In the genomic region with DNA sequence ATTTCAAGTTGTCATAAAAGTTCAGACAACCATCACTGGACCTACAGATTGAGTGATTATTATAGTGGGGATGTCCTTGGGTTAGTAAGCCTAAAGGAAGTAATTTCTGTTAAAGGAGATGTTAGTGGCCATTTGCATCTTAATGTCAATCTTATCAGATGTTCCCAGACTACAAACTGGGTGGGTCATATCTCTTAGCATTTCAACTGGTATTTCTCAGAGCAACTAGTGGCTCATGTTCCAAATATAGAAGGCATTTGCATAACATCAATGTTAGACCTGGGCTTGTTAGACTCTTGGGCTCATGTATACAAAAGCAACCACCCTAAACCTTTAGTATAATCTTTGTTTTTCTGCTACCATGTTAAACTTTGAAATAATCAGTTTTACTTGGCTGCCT, we compare ENCODE assay signal across 26 cellular contexts. TPM values are rescaled to one million over a fixed set of nuclear protein-coding genes. Genes with fewer than 3 reads are reported as not detected.
A peak's percentile ranks its signal among the peaks of the same experiment; 100 is the strongest.
DNase-seq lines count a peak whose midpoint lies in the region; ATAC-seq, FAIRE-seq and TF ChIP-seq lines count a peak whose summit lies in the region.
"Had no signal": no experiment of that assay in that cellular context is flagged by ENCODE, and none has a peak within 500 bp of the region (broad histone marks: within the 10 kb centered on the region; RNA-seq: fewer than 3 reads in every experiment).

No MANE protein-coding gene starts in this region.

- H3K9ac ChIP-seq in astrocyte (ENCODE audit: low read length): no peak overlapping the region

- no peaks in the 10 kb centered on the region for H3K27me3 Mint-ChIP-seq in astrocyte (ENCODE audit: low read depth, unreplicated experiment)
- H3K27me3 Mint-ChIP-seq in CD8-positive, alpha-beta T cell (ENCODE audit: low read depth): no peaks in the 10 kb centered on the region
- no peaks in the 10 kb centered on the region for H3K27me3 Mint-ChIP-seq in activated CD4-positive, alpha-beta T cell treated with anti-CD3 and anti-CD28 coated beads, Interleukin-2, amount 10 ng/mL, durations not matched to agents 7 days and 5 days
- H3K27me3 Mint-ChIP-seq: activated CD8-positive, alpha-beta T cell treated with anti-CD3 and anti-CD28 coated beads for 36 hours; activated naive CD4-positive, alpha-beta T cell treated with anti-CD3 and anti-CD28 coated beads, Interleukin-2, amount 50 U/mL, for 24 hours; activated T-cell treated with anti-CD3 and anti-CD28 coated beads, Interleukin-2, amount 50 U/mL, for 24 hours; CD4-positive, alpha-beta T cell; effector memory CD8-positive, alpha-beta T cell; naive thymus-derived CD8-positive, alpha-beta T cell had no signal

- no peaks in the 10 kb centered on the region for H3K9me3 Mint-ChIP-seq in astrocyte (ENCODE audit: unreplicated experiment)
- H3K9me3 Mint-ChIP-seq in CD8-positive, alpha-beta T cell: no peaks in the 10 kb centered on the region
- no peaks in the 10 kb centered on the region for H3K9me3 Mint-ChIP-seq in activated CD4-positive, alpha-beta T cell treated with anti-CD3 and anti-CD28 coated beads, Interleukin-2, amount 10 ng/mL, durations not matched to agents 7 days and 5 days
- H3K9me3 Mint-ChIP-seq: activated CD8-positive, alpha-beta T cell treated with anti-CD3 and anti-CD28 coated beads for 36 hours; activated naive CD4-positive, alpha-beta T cell treated with anti-CD3 and anti-CD28 coated beads, Interleukin-2, amount 50 U/mL, for 24 hours; activated T-cell treated with anti-CD3 and anti-CD28 coated beads, Interleukin-2, amount 50 U/mL, for 24 hours; CD4-positive, alpha-beta T cell; effector memory CD8-positive, alpha-beta T cell; naive thymus-derived CD8-positive, alpha-beta T cell had no signal

- ATAC-seq in GM18502 (IDR thresholded peaks at IDR 0.05; ENCODE audit: poor library complexity, unreplicated experiment) (peak; percentile 83), GM21526 (IDR thresholded peaks at IDR 0.05; ENCODE audit: low FRiP score, unreplicated experiment) (peak; percentile 67), HG03442 (IDR thresholded peaks at IDR 0.05; ENCODE audit: unreplicated experiment) (peak; percentile 71)
- ATAC-seq in CD8-positive, alpha-beta T cell: no peak
- ATAC-seq: activated CD8-positive, alpha-beta T cell treated with anti-CD3 and anti-CD28 coated beads for 36 hours; effector memory CD8-positive, alpha-beta T cell; naive thymus-derived CD8-positive, alpha-beta T cell had no signal

- H2AFZ ChIP-seq in astrocyte (ENCODE audit: low read depth, low read length): no peak overlapping the region

- H3K9me3 ChIP-seq in astrocyte (ENCODE audit: insufficient read depth, low read depth, low read length): no peaks in the 10 kb centered on the region
- H3K9me3 ChIP-seq in CD8-positive, alpha-beta T cell (ENCODE audit: low read length): no peaks in the 10 kb centered on the region
- H3K9me3 ChIP-seq: uterus had no signal

- peak; percentile 17 for FAIRE-seq in astrocyte (lab: Jason Lieb, UNC)
- FAIRE-seq: H54 had no signal

- no peak overlapping the region for H3K27ac ChIP-seq in astrocyte (ENCODE audit: low read depth, low read length)
- H3K27ac ChIP-seq in CD8-positive, alpha-beta T cell (ENCODE audit: low read depth, low read length): no peak overlapping the region
- H3K27ac ChIP-seq: uterus had no signal

- no peak for TF ChIP-seq CTCF in astrocyte (IDR thresholded peaks at IDR 0.05; ENCODE audit: insufficient read depth, low read depth, low read length)
- TF ChIP-seq CTCF in CD8-positive, alpha-beta T cell (IDR thresholded peaks at IDR 0.05): no peak

- H3K4me1 Mint-ChIP-seq in astrocyte (ENCODE audit: low read depth, unreplicated experiment): peaks cover 2% of the 10 kb centered on the region
- H3K4me1 Mint-ChIP-seq in CD8-positive, alpha-beta T cell (ENCODE audit: low read depth): no peaks in the 10 kb centered on the region
- H3K4me1 Mint-ChIP-seq in activated CD4-positive, alpha-beta T cell treated with anti-CD3 and anti-CD28 coated beads, Interleukin-2, amount 10 ng/mL, durations not matched to agents 7 days and 5 days: peaks cover 9% of the 10 kb centered on the region
- H3K4me1 Mint-ChIP-seq: activated naive CD4-positive, alpha-beta T cell treated with anti-CD3 and anti-CD28 coated beads, Interleukin-2, amount 50 U/mL, for 24 hours had no signal

- DNase-seq in astrocyte (ENCODE audit: low read depth) (no peak), NCI-H446 treated with DMSO at 0.1 percent for 48 hours (lab: John Stamatoyannopoulos, UW) (no peak)
- no peak for DNase-seq in activated effector memory CD4-positive, alpha-beta T cell treated with Interleukin-2 at 50 U/mL for 16 hours
- no peak for DNase-seq in CD8-positive, alpha-beta T cell
- no peak for DNase-seq in activated CD4-positive, alpha-beta T cell treated with anti-CD3 and anti-CD28 coated beads, Interleukin-2, amount 10 ng/mL, durations not matched to agents 7 days and 5 days
- DNase-seq: activated CD8-positive, alpha-beta T cell treated with anti-CD3 and anti-CD28 coated beads for 36 hours; activated T-cell treated with anti-CD3 and anti-CD28 coated beads, Interleukin-2, amount 50 U/mL, for 24 hours; CD4-positive, alpha-beta T cell; effector memory CD8-positive, alpha-beta T cell; mammary epithelial cell; naive thymus-derived CD8-positive, alpha-beta T cell; NCI-H1694; NCI-H510A; posterior cingulate gyrus; SHP77; small intestine; stimulated activated CD4-positive, alpha-beta T cell treated with anti-CD3 and anti-CD28 coated beads, Interleukin-4, amount 100 ng/mL, for 24 hours; substantia nigra; T-helper 1 cell; uterus had no signal

- H3K36me3 Mint-ChIP-seq in astrocyte (ENCODE audit: low read depth, unreplicated experiment): peaks cover 7% of the 10 kb centered on the region
- peaks cover 90% of the 10 kb centered on the region for H3K36me3 Mint-ChIP-seq in CD8-positive, alpha-beta T cell
- H3K36me3 Mint-ChIP-seq in activated CD4-positive, alpha-beta T cell treated with anti-CD3 and anti-CD28 coated beads, Interleukin-2, amount 10 ng/mL, durations not matched to agents 7 days and 5 days (ENCODE audit: low read depth): peaks cover 63% of the 10 kb centered on the region

- H3K4me2 ChIP-seq in astrocyte (ENCODE audit: low read length): no peak overlapping the region

- intact Hi-C loops in CD8-positive, alpha-beta T cell (cut with DNase I, micrococcal nuclease): no loop called here

- H3K4me3 Mint-ChIP-seq in astrocyte (ENCODE audit: unreplicated experiment): no peak overlapping the region
- H3K4me3 Mint-ChIP-seq in CD8-positive, alpha-beta T cell: no peak overlapping the region
- no peak overlapping the region for H3K4me3 Mint-ChIP-seq in activated CD4-positive, alpha-beta T cell treated with anti-CD3 and anti-CD28 coated beads, Interleukin-2, amount 10 ng/mL, durations not matched to agents 7 days and 5 days
- H3K4me3 Mint-ChIP-seq: activated CD8-positive, alpha-beta T cell treated with anti-CD3 and anti-CD28 coated beads for 36 hours; activated naive CD4-positive, alpha-beta T cell treated with anti-CD3 and anti-CD28 coated beads, Interleukin-2, amount 50 U/mL, for 24 hours; activated T-cell treated with anti-CD3 and anti-CD28 coated beads, Interleukin-2, amount 50 U/mL, for 24 hours; CD4-positive, alpha-beta T cell; effector memory CD8-positive, alpha-beta T cell; naive thymus-derived CD8-positive, alpha-beta T cell had no signal

- peaks cover 56% of the 10 kb centered on the region for H3K36me3 ChIP-seq in astrocyte (ENCODE audit: insufficient read depth, low read length)
- peaks cover 45% of the 10 kb centered on the region for H3K36me3 ChIP-seq in CD8-positive, alpha-beta T cell (ENCODE audit: insufficient read depth, low read length)
- H3K36me3 ChIP-seq: uterus had no signal

- H3K27me3 ChIP-seq in astrocyte (ENCODE audit: insufficient read depth, low read length): no peaks in the 10 kb centered on the region
- H3K27me3 ChIP-seq in CD8-positive, alpha-beta T cell (ENCODE audit: insufficient read depth, low read length): no peaks in the 10 kb centered on the region
- H3K27me3 ChIP-seq: uterus had no signal

- CTCF ChIA-PET in CD8-positive, alpha-beta T cell (lab: Charles Lee): no interaction called here
- CTCF ChIA-PET in activated CD4-positive, alpha-beta T cell treated with anti-CD3 and anti-CD28 coated beads, Interleukin-2, amount 10 ng/mL, durations not matched to agents 7 days and 5 days (lab: Charles Lee): no interaction called here

- POLR2A ChIA-PET in CD8-positive, alpha-beta T cell (lab: Charles Lee): no interaction called here
- POLR2A ChIA-PET in activated CD4-positive, alpha-beta T cell treated with anti-CD3 and anti-CD28 coated beads, Interleukin-2, amount 10 ng/mL, durations not matched to agents 7 days and 5 days (lab: Charles Lee): no interaction called here

- no peaks in the 10 kb centered on the region for H3K4me1 ChIP-seq in astrocyte (ENCODE audit: insufficient read depth, low read length)
- H3K4me1 ChIP-seq in CD8-positive, alpha-beta T cell (ENCODE audit: insufficient read depth, low read length): no peaks in the 10 kb centered on the region
- H3K4me1 ChIP-seq: uterus had no signal

- H3K27ac Mint-ChIP-seq in astrocyte (ENCODE audit: unreplicated experiment): no peak overlapping the region
- no peak overlapping the region for H3K27ac Mint-ChIP-seq in CD8-positive, alpha-beta T cell
- H3K27ac Mint-ChIP-seq in activated CD4-positive, alpha-beta T cell treated with anti-CD3 and anti-CD28 coated beads, Interleukin-2, amount 10 ng/mL, durations not matched to agents 7 days and 5 days: no peak overlapping the region
- H3K27ac Mint-ChIP-seq: activated CD8-positive, alpha-beta T cell treated with anti-CD3 and anti-CD28 coated beads for 36 hours; activated naive CD4-positive, alpha-beta T cell treated with anti-CD3 and anti-CD28 coated beads, Interleukin-2, amount 50 U/mL, for 24 hours; activated T-cell treated with anti-CD3 and anti-CD28 coated beads, Interleukin-2, amount 50 U/mL, for 24 hours; CD4-positive, alpha-beta T cell; effector memory CD8-positive, alpha-beta T cell; naive thymus-derived CD8-positive, alpha-beta T cell had no signal

- no peaks in the 10 kb centered on the region for H3K79me2 ChIP-seq in astrocyte (ENCODE audit: insufficient read depth, low read length)

- H4K20me1 ChIP-seq in astrocyte (ENCODE audit: insufficient read depth, low read length): peaks cover 3% of the 10 kb centered on the region

- H3K4me3 ChIP-seq in astrocyte (ENCODE audit: insufficient read depth, low read depth, low read length): no peak overlapping the region
- no peak overlapping the region for H3K4me3 ChIP-seq in CD8-positive, alpha-beta T cell (ENCODE audit: low read depth, low read length)
- H3K4me3 ChIP-seq: uterus had no signal

RNA-seq across cellular contexts. Expression of a gene that starts 17.9 kb away (rescaled TPM):
- 41.0 and 42.1 TPM in 2 replicates for total RNA-seq in astrocyte
- 10 to 100 TPM; 27.6 to 29.3 TPM for total RNA-seq in CD8-positive, alpha-beta T cell
- total RNA-seq in activated CD4-positive, alpha-beta T cell treated with anti-CD3 and anti-CD28 coated beads, Interleukin-2, amount 10 ng/mL, durations not matched to agents 7 days and 5 days: 10 to 100 TPM; 21.4 to 24.7 TPM

RNA-seq across cellular contexts. Expression of a gene that starts 19.7 kb away (rescaled TPM):
- total RNA-seq in astrocyte: 45.1 and 58.5 TPM in 2 replicates
- total RNA-seq in CD8-positive, alpha-beta T cell: under 1 TPM; 0.69 to 0.79 TPM
- total RNA-seq in activated CD4-positive, alpha-beta T cell treated with anti-CD3 and anti-CD28 coated beads, Interleukin-2, amount 10 ng/mL, durations not matched to agents 7 days and 5 days: 1 to 10 TPM; 1.4 to 2.1 TPM

RNA-seq across cellular contexts. Expression of a gene that starts 47.0 kb away (rescaled TPM):
- 2.4 and 3.4 TPM in 2 replicates for total RNA-seq in astrocyte
- 1 to 10 TPM; 2.9 to 5.3 TPM for total RNA-seq in CD8-positive, alpha-beta T cell
- 1 to 10 TPM; 1.5 to 2.2 TPM for total RNA-seq in activated CD4-positive, alpha-beta T cell treated with anti-CD3 and anti-CD28 coated beads, Interleukin-2, amount 10 ng/mL, durations not matched to agents 7 days and 5 days
- total RNA-seq: M059J had no signal

RNA-seq across cellular contexts. Expression of a gene that starts 47.2 kb away (rescaled TPM):
- 43.2 and 47.9 TPM in 2 replicates for total RNA-seq in astrocyte
- 100 to 1,000 TPM; 116 to 127 TPM for total RNA-seq in CD8-positive, alpha-beta T cell
- 10 to 100 TPM; 37.4 to 38.2 TPM for total RNA-seq in activated CD4-positive, alpha-beta T cell treated with anti-CD3 and anti-CD28 coated beads, Interleukin-2, amount 10 ng/mL, durations not matched to agents 7 days and 5 days

Comparison
In these comparisons a context has a peak if more than half of its experiments do, and no peak if none do; other contexts are left out.
1. RNA of a gene that starts 19.7 kb away (total RNA-seq): 45.1 to 58.5 TPM in astrocyte; 1.4 to 2.1 TPM in activated CD4-positive, alpha-beta T cell treated with anti-CD3 and anti-CD28 coated beads, Interleukin-2, amount 10 ng/mL, durations not matched to agents 7 days and 5 days and 0.69 to 0.79 TPM in CD8-positive, alpha-beta T cell; every median in the first group is over 10 times any median in the second.